1 cellular context compared by ENCODE assay signal in the genomic region with DNA sequence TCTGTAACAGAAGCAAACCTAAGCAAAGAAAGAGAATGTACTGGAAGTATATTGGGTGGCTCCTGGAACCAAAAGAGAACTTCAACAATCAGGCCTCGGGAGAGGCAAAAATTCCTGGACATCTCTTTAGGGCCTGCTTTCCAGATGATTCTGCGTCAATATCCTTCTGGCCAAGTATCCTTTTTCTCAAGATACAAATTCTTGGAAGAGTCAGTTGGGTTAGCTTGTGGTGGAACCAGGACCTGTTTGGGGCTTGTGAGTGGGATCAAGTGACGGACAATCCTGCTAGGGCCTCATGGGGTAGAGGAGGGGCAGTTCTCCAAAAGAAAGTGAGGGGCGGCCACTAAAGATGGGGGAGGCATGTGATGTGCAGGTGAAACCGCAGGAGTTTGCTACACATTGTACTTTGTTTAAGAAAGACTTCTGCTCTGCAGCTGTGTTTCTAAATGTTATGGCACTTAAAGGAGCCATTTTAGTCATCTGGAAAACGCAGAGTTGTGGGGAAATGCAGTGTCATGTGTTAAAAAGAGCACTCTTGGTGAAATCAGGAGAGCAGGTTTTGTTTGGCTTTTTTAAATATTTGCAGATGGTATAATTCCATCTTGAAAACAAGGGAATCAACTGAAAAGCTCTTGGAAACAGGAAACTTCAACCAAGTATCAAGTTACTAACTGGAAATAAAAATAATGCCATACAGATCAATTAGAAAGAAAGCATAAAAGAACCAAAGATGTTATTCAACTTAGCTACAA.
TF ChIP-seq lines count a peak whose summit lies in the region.

No MANE protein-coding gene starts in this region.

TF ChIP-seq in K562, 482 proteins besides CTCF, POLR2A, EP300 and RAD21:
- TF ChIP-seq ZNF253 (CRISPR knock-in tag; conservative IDR thresholded peaks at IDR 0.05) (no peak), SP1 (CRISPR knock-in tag; IDR thresholded peaks at IDR 0.05) (no peak), COPS2 (conservative IDR thresholded peaks at IDR 0.05) (no peak), ZNF589 (CRISPR knock-in tag; IDR thresholded peaks at IDR 0.05; ENCODE audit: low read depth) (no peak), NFIC (IDR thresholded peaks at IDR 0.05) (no peak), ZNF445 (CRISPR knock-in tag; IDR thresholded peaks at IDR 0.05; ENCODE audit: low read depth) (no peak), TEAD1 (CRISPR knock-in tag; IDR thresholded peaks at IDR 0.05) (no peak), ZFPM2 (CRISPR knock-in tag; IDR thresholded peaks at IDR 0.05) (no peak), PYGO2 (tag; IDR thresholded peaks at IDR 0.05) (no peak), ZSCAN32 (CRISPR knock-in tag; IDR thresholded peaks at IDR 0.05) (no peak)
- TF ChIP-seq, protein P1, sequence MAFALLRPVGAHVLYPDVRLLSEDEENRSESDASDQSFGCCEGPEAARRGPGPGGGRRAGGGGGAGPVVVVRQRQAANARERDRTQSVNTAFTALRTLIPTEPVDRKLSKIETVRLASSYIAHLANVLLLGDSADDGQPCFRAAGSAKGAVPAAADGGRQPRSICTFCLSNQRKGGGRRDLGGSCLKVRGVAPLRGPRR (CRISPR knock-in tag; IDR thresholded peaks at IDR 0.05), result no peak
- TF ChIP-seq, protein P2, sequence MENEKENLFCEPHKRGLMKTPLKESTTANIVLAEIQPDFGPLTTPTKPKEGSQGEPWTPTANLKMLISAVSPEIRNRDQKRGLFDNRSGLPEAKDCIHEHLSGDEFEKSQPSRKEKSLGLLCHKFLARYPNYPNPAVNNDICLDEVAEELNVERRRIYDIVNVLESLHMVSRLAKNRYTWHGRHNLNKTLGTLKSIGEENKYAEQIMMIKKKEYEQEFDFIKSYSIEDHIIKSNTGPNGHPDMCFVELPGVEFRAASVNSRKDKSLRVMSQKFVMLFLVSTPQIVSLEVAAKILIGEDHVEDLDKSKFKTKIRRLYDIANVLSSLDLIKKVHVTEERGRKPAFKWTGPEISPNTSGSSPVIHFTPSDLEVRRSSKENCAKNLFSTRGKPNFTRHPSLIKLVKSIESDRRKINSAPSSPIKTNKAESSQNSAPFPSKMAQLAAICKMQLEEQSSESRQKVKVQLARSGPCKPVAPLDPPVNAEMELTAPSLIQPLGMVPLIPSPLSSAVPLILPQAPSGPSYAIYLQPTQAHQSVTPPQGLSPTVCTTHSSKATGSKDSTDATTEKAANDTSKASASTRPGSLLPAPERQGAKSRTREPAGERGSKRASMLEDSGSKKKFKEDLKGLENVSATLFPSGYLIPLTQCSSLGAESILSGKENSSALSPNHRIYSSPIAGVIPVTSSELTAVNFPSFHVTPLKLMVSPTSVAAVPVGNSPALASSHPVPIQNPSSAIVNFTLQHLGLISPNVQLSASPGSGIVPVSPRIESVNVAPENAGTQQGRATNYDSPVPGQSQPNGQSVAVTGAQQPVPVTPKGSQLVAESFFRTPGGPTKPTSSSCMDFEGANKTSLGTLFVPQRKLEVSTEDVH (IDR thresholded peaks at IDR 0.05; ENCODE audit: low read depth, partially characterized antibody), result no peak
- TF ChIP-seq, protein P3, sequence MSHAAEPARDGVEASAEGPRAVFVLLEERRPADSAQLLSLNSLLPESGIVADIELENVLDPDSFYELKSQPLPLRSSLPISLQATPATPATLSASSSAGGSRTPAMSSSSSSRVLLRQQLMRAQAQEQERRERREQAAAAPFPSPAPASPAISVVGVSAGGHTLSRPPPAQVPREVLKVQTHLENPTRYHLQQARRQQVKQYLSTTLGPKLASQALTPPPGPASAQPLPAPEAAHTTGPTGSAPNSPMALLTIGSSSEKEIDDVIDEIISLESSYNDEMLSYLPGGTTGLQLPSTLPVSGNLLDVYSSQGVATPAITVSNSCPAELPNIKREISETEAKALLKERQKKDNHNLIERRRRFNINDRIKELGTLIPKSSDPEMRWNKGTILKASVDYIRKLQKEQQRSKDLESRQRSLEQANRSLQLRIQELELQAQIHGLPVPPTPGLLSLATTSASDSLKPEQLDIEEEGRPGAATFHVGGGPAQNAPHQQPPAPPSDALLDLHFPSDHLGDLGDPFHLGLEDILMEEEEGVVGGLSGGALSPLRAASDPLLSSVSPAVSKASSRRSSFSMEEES (CRISPR knock-in tag; IDR thresholded peaks at IDR 0.05), result no peak
- TF ChIP-seq, protein P4, sequence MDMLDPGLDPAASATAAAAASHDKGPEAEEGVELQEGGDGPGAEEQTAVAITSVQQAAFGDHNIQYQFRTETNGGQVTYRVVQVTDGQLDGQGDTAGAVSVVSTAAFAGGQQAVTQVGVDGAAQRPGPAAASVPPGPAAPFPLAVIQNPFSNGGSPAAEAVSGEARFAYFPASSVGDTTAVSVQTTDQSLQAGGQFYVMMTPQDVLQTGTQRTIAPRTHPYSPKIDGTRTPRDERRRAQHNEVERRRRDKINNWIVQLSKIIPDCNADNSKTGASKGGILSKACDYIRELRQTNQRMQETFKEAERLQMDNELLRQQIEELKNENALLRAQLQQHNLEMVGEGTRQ (CRISPR knock-in tag; IDR thresholded peaks at IDR 0.05), result no peak
- TF ChIP-seq, protein P5, sequence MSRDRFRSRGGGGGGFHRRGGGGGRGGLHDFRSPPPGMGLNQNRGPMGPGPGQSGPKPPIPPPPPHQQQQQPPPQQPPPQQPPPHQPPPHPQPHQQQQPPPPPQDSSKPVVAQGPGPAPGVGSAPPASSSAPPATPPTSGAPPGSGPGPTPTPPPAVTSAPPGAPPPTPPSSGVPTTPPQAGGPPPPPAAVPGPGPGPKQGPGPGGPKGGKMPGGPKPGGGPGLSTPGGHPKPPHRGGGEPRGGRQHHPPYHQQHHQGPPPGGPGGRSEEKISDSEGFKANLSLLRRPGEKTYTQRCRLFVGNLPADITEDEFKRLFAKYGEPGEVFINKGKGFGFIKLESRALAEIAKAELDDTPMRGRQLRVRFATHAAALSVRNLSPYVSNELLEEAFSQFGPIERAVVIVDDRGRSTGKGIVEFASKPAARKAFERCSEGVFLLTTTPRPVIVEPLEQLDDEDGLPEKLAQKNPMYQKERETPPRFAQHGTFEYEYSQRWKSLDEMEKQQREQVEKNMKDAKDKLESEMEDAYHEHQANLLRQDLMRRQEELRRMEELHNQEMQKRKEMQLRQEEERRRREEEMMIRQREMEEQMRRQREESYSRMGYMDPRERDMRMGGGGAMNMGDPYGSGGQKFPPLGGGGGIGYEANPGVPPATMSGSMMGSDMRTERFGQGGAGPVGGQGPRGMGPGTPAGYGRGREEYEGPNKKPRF (IDR thresholded peaks at IDR 0.05; ENCODE audit: low read depth, low read length), result no peak
- TF ChIP-seq, protein P6, sequence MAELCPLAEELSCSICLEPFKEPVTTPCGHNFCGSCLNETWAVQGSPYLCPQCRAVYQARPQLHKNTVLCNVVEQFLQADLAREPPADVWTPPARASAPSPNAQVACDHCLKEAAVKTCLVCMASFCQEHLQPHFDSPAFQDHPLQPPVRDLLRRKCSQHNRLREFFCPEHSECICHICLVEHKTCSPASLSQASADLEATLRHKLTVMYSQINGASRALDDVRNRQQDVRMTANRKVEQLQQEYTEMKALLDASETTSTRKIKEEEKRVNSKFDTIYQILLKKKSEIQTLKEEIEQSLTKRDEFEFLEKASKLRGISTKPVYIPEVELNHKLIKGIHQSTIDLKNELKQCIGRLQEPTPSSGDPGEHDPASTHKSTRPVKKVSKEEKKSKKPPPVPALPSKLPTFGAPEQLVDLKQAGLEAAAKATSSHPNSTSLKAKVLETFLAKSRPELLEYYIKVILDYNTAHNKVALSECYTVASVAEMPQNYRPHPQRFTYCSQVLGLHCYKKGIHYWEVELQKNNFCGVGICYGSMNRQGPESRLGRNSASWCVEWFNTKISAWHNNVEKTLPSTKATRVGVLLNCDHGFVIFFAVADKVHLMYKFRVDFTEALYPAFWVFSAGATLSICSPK (IDR thresholded peaks at IDR 0.05; ENCODE audit: borderline replicate concordance), result no peak
TF ChIP-seq in K562: peak in this region for 0.
